8 cellular contexts compared by ENCODE assay signal in the genomic region with DNA sequence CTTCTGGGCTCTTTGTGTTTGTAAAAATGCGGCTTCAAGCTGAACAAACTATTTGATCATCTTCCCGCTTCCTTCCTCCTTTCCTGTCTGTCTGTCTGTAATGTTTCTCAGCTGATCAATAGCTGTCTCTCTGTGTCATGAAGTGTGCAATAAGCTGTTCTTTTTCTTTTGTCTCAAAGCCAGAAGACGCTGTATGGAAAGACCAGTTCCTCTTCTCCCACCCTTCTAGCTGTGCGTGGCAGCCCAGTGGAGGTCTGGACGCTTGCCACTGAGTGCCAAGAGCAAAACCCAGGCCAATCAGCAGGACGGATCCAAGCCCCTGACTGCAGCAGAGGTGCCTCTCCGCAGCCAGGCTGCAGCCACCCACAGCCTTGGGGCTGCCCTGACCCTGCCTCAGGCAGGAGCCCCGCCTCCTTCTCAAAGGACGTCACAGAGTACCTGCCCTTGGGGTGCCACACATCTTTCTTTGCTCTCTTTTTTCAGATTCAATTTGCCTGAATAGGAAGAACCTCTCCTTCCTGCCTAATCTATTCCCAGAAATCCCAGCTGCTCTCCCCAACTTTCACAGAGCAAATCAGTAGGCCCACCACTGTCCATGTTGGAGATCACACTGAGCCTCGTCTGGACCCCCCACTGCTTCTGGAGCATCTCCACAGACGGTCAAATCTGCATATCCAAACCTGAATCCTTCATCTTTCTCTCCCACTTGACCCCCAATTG.
A peak's percentile ranks its signal among the peaks of the same experiment; 100 is the strongest.
DNase-seq lines count a peak whose midpoint lies in the region; ATAC-seq and TF ChIP-seq lines count a peak whose summit lies in the region.

No MANE protein-coding gene starts in this region.

- DNase-seq in amygdala (lab: John Stamatoyannopoulos, UW) = peak in 48 of 56 donors; percentile 9 to 73 (median 48)
- DNase-seq in iPS-NIHi7 (ENCODE audit: extremely low spot score) = peak; percentile 55
- DNase-seq in stimulated activated CD4-positive, alpha-beta T cell treated with anti-CD3 and anti-CD28 coated beads, Interleukin-1b, Interleukin-23, amount 100 ng/mL, for 4 hours (ENCODE audit: low read depth in 2 of 2) = peak; percentile 37 to 45
- no peak for DNase-seq in HCEC 1CT

- ATAC-seq in HG03064 (IDR thresholded peaks at IDR 0.05; ENCODE audit: low read depth, unreplicated experiment) (peak; percentile 41), SK-N-SH treated with all-trans-retinoic acid at 6 μM for 48 hours (peak; percentile 54), HG02870 (IDR thresholded peaks at IDR 0.05; ENCODE audit: unreplicated experiment) (no peak), GM18909 (IDR thresholded peaks at IDR 0.05; ENCODE audit: poor library complexity, unreplicated experiment) (no peak)

TF ChIP-seq in SK-N-SH treated with all-trans-retinoic acid at 6 μM for 48 hours, 23 proteins besides CTCF, POLR2A, EP300 and RAD21:
- TF ChIP-seq, protein P1, sequence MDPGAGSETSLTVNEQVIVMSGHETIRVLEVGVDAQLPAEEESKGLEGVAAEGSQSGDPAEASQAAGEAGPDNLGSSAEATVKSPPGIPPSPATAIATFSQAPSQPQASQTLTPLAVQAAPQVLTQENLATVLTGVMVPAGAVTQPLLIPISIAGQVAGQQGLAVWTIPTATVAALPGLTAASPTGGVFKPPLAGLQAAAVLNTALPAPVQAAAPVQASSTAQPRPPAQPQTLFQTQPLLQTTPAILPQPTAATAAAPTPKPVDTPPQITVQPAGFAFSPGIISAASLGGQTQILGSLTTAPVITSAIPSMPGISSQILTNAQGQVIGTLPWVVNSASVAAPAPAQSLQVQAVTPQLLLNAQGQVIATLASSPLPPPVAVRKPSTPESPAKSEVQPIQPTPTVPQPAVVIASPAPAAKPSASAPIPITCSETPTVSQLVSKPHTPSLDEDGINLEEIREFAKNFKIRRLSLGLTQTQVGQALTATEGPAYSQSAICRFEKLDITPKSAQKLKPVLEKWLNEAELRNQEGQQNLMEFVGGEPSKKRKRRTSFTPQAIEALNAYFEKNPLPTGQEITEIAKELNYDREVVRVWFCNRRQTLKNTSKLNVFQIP (CRISPR knock-in tag; IDR thresholded peaks at IDR 0.05; ENCODE audit: borderline replicate concordance, low read depth) = 0 out of 2 replicates have a peak, but pooled peaks have one; percentile 3
- no peak for TF ChIP-seq ISL1 (CRISPR knock-in tag; IDR thresholded peaks at IDR 0.05)

Comparison
In these comparisons a context has a peak if more than half of its experiments do, and no peak if none do; other contexts are left out.
1. ATAC-seq: peak in HG03064 (single experiment) and SK-N-SH treated with all-trans-retinoic acid at 6 μM for 48 hours (single experiment); none in HG02870 (single experiment) and GM18909 (single experiment).